ENCODE assay signal across 8 cellular contexts in the genomic region with DNA sequence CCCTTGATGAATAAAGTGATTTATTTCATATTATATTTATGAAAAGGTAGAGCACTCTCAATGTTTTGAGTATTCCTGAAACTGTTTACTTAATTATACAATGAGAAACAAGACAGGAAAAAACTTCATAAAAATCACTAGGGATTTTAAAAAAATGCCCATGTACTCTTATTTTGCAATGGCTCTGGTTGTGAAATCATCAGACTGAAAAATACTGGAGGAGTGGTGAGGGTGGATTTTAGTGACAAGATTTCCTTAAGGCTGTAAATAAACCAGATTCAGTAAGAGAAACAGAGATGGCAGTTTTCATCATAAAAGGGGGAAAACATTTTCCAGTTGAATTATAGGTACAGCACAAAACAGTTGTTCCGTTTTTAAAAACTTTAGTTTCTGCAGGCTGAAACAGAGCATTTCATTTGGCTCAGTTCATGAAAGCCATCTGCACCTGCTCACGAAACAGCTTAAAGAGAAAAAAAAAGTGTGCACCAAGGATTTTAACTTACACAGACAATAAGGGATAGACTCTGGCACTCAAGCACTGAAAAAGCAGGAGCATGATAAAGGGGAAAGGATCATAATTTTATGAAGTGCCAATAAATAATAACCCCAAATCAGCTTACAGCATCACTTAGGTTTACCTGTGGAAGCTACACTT.
DNase-seq lines count a peak whose midpoint lies in the region; ATAC-seq and TF ChIP-seq lines count a peak whose summit lies in the region.

No MANE protein-coding gene starts in this region.

- intact Hi-C loops in left lung (cut with DNase I): no loop called here

- no peaks in the 10 kb centered on the region for H3K27me3 ChIP-seq in left lung
- H3K27me3 ChIP-seq in thymus (ENCODE audit: control insufficient read depth, insufficient read depth): no peaks in the 10 kb centered on the region

- POLR2A ChIA-PET in activated CD4-positive, alpha-beta T cell treated with anti-CD3 and anti-CD28 coated beads, Interleukin-2, amount 10 ng/mL, durations not matched to agents 7 days and 5 days (lab: Charles Lee): interaction anchor here (1.3 to 1.9 kb wide), 2 partner anchors 97 to 101 kb away, joined by 6 to 8 read pairs; a partner anchor contains a TSS

- H3K9me3 Mint-ChIP-seq in activated CD4-positive, alpha-beta T cell treated with anti-CD3 and anti-CD28 coated beads, Interleukin-2, amount 10 ng/mL, durations not matched to agents 7 days and 5 days: no peaks in the 10 kb centered on the region
- no peaks in the 10 kb centered on the region for H3K9me3 Mint-ChIP-seq in activated naive CD4-positive, alpha-beta T cell treated with anti-CD3 and anti-CD28 coated beads, Interleukin-2, amount 50 U/mL, for 72 hours

- WGBS in thymus: 10% methylated on average over 2 of the region's 2 CpGs

- no peak for DNase-seq in activated CD4-positive, alpha-beta T cell treated with anti-CD3 and anti-CD28 coated beads, Interleukin-2, amount 10 ng/mL, durations not matched to agents 7 days and 5 days
- DNase-seq in activated CD4-positive, alpha-beta T cell treated with anti-CD3 and anti-CD28 coated beads for 4 hours: no peak
- no peak for DNase-seq in activated naive CD4-positive, alpha-beta T cell treated with anti-CD3 and anti-CD28 coated beads, Interleukin-2, amount 50 U/mL, for 72 hours (ENCODE audit: low spot score in 2 of 2)
- no peak for DNase-seq in left lung
- no peak for DNase-seq in T-helper 9 cell

- H3K4me3 Mint-ChIP-seq in activated CD4-positive, alpha-beta T cell treated with anti-CD3 and anti-CD28 coated beads, Interleukin-2, amount 10 ng/mL, durations not matched to agents 7 days and 5 days: peak overlapping the region; percentile 80

- H3K36me3 Mint-ChIP-seq in activated CD4-positive, alpha-beta T cell treated with anti-CD3 and anti-CD28 coated beads, Interleukin-2, amount 10 ng/mL, durations not matched to agents 7 days and 5 days (ENCODE audit: low read depth): peaks cover 21% of the 10 kb centered on the region
- no peaks in the 10 kb centered on the region for H3K36me3 Mint-ChIP-seq in activated naive CD4-positive, alpha-beta T cell treated with anti-CD3 and anti-CD28 coated beads, Interleukin-2, amount 50 U/mL, for 72 hours

- H3K4me1 Mint-ChIP-seq in activated CD4-positive, alpha-beta T cell treated with anti-CD3 and anti-CD28 coated beads, Interleukin-2, amount 10 ng/mL, durations not matched to agents 7 days and 5 days: peaks cover 54% of the 10 kb centered on the region

- H3K27ac ChIP-seq in left lung (peak overlapping the region; percentile 92 to 94), thymus (ENCODE audit: low read depth) (peak overlapping the region; percentile 96)

- H3K4me3 ChIP-seq in left lung: peak overlapping the region in 1 of 2 donors; percentile 45
- peak overlapping the region; percentile 56 for H3K4me3 ChIP-seq in thymus (ENCODE audit: low read length)

- no peak for TF ChIP-seq CTCF in left lung (IDR thresholded peaks at IDR 0.05)

- CTCF ChIA-PET in activated CD4-positive, alpha-beta T cell treated with anti-CD3 and anti-CD28 coated beads, Interleukin-2, amount 10 ng/mL, durations not matched to agents 7 days and 5 days (lab: Charles Lee): interaction anchor here (1.0 to 2.6 kb wide), 5 partner anchors 9 to 102 kb away, joined by 3 to 6 read pairs (median 4); no protein-coding TSS in a partner anchor

- ATAC-seq in activated naive CD4-positive, alpha-beta T cell treated with anti-CD3 and anti-CD28 coated beads, Interleukin-2, amount 50 U/mL, for 72 hours: no peak
- ATAC-seq in left lung: no peak
- ATAC-seq in HG02852 (IDR thresholded peaks at IDR 0.05; ENCODE audit: unreplicated experiment): no peak
- no peak for ATAC-seq in HG03469 (IDR thresholded peaks at IDR 0.05; ENCODE audit: unreplicated experiment)

- H3K27me3 Mint-ChIP-seq in activated CD4-positive, alpha-beta T cell treated with anti-CD3 and anti-CD28 coated beads, Interleukin-2, amount 10 ng/mL, durations not matched to agents 7 days and 5 days: no peaks in the 10 kb centered on the region

- no peaks in the 10 kb centered on the region for H3K36me3 ChIP-seq in left lung
- no peaks in the 10 kb centered on the region for H3K36me3 ChIP-seq in thymus (ENCODE audit: control insufficient read depth, insufficient read depth)

- H3K9me3 ChIP-seq in left lung: no peaks in the 10 kb centered on the region
- H3K9me3 ChIP-seq in thymus (ENCODE audit: control insufficient read depth): no peaks in the 10 kb centered on the region

- H3K27ac Mint-ChIP-seq in activated CD4-positive, alpha-beta T cell treated with anti-CD3 and anti-CD28 coated beads, Interleukin-2, amount 10 ng/mL, durations not matched to agents 7 days and 5 days: peak overlapping the region; percentile 92
- peak overlapping the region; percentile 3 to 88 for H3K27ac Mint-ChIP-seq in activated naive CD4-positive, alpha-beta T cell treated with anti-CD3 and anti-CD28 coated beads, Interleukin-2, amount 50 U/mL, for 72 hours

- H3K4me1 ChIP-seq in left lung (peaks cover 25 to 62% of the 10 kb centered on the region in 2 donors), thymus (ENCODE audit: control insufficient read depth, insufficient read depth, low read length) (peaks cover 10% of the 10 kb centered on the region)
